In the genomic region with DNA sequence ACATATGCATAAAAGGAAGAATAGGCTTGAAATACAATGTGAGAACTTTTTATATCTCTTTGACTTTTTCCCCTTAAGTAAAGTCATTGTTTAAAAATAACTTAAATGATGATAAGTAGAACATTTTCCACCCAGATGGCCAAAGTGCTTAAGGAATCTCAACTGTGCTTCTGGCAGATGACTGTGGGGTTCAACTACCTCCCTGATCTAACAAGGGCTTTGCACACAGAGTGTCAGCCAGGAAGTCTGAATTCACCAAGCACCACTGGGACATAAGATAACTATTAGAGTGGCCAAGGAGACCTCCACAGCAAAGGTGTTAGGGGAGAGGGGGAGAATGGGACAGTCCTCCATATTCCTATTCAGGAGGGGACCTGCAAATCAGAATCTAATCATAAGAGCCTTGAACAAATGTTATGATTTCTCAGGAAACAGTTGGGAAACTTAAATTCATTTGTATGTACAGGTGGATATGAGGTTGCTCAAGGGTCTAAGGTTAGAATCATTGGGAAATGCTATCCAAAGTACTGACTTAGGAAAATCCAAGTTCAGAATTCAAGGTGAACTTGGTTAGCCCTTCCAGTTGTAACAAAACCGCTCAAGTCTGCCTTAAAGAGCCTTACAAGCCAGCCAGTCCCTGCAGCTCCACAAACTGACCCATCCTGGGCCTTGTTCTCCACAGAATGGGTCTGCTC, we compare ENCODE assay signal across 1 cellular context.
TF ChIP-seq lines count a peak whose summit lies in the region.

A gene with protein sequence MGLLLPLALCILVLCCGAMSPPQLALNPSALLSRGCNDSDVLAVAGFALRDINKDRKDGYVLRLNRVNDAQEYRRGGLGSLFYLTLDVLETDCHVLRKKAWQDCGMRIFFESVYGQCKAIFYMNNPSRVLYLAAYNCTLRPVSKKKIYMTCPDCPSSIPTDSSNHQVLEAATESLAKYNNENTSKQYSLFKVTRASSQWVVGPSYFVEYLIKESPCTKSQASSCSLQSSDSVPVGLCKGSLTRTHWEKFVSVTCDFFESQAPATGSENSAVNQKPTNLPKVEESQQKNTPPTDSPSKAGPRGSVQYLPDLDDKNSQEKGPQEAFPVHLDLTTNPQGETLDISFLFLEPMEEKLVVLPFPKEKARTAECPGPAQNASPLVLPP (plus strand): TSS at position 622 of the 695 bp plus-strand sequence. CDS start 62 bp downstream, at position 684.

TF ChIP-seq in HepG2, 621 proteins besides CTCF, POLR2A, EP300 and RAD21:
- peak; percentile 33; the same call in 1 of the 2 replicates for TF ChIP-seq HNF4A (CRISPR knock-in tag; IDR thresholded peaks at IDR 0.05)
- no peak for TF ChIP-seq ZNF83 (CRISPR knock-in tag; IDR thresholded peaks at IDR 0.05; ENCODE audit: borderline replicate concordance)
- TF ChIP-seq HNF4G (IDR thresholded peaks at IDR 0.05; ENCODE audit: borderline replicate concordance, low read depth, low read length): peak; percentile 29; the same call in 1 of the 2 replicates
- TF ChIP-seq HNF4G (CRISPR knock-in tag; IDR thresholded peaks at IDR 0.05; ENCODE audit: borderline replicate concordance, low read depth): no peak
- 0 out of 2 replicates have a peak, but pooled peaks have one; percentile 17 for TF ChIP-seq CEBPB (IDR thresholded peaks at IDR 0.05; ENCODE audit: borderline replicate concordance, low read depth, low read length)
- TF ChIP-seq RARG (CRISPR knock-in tag; IDR thresholded peaks at IDR 0.05; ENCODE audit: low read depth): no peak
